ENCODE assay signal across 26 cellular contexts in genomic region chr9:137415451-137415850, GRCh38. TPM values are rescaled to one million over a fixed set of nuclear protein-coding genes. Genes with fewer than 3 reads are reported as not detected.
DNase-seq lines count a peak whose midpoint lies in the region; ATAC-seq, FAIRE-seq and TF ChIP-seq lines count a peak whose summit lies in the region.
"Had no signal": no experiment of that assay in that cellular context is flagged by ENCODE, and none has a peak within 500 bp of the region (broad histone marks: within the 10 kb centered on the region; RNA-seq: fewer than 3 reads in every experiment).

No MANE protein-coding gene starts in this region.

- TF ChIP-seq CTCF in kidney (IDR thresholded peaks at IDR 0.05; ENCODE audit: borderline replicate concordance, extremely low read depth, insufficient read depth) (no peak), nephron (IDR thresholded peaks at IDR 0.05; ENCODE audit: unreplicated experiment in 3 of 3) (no peak)

- H3K4me3 Mint-ChIP-seq in nephron, result no peak overlapping the region
- no peak overlapping the region for H3K4me3 Mint-ChIP-seq in stimulated activated effector memory CD8-positive, alpha-beta T cell treated with anti-CD3 and anti-CD28 coated beads, Interleukin-12 subunit alpha, Interleukin-12 subunit beta, amount 100 ng/mL, for 72 hours
- H3K4me3 Mint-ChIP-seq: CD8-positive, alpha-beta T cell; GM23338; H9 had no signal

- peaks cover 4% of the 10 kb centered on the region for H3K36me3 Mint-ChIP-seq in nephron (ENCODE audit: low read depth)
- H3K36me3 Mint-ChIP-seq in stimulated activated effector memory CD8-positive, alpha-beta T cell treated with anti-CD3 and anti-CD28 coated beads, Interleukin-12 subunit alpha, Interleukin-12 subunit beta, amount 100 ng/mL, for 72 hours, result no peaks in the 10 kb centered on the region
- H3K36me3 Mint-ChIP-seq: CD4-positive, CD25-positive, alpha-beta regulatory T cell had no signal

- no peak overlapping the region for H3K27ac ChIP-seq in kidney (ENCODE audit: low read depth in 2 of 2, low read length in 2 of 2)
- H3K27ac ChIP-seq: A549, C4-2B had no signal

- peaks cover 7% of the 10 kb centered on the region for H3K4me1 Mint-ChIP-seq in nephron
- no peaks in the 10 kb centered on the region for H3K4me1 Mint-ChIP-seq in stimulated activated effector memory CD8-positive, alpha-beta T cell treated with anti-CD3 and anti-CD28 coated beads, Interleukin-12 subunit alpha, Interleukin-12 subunit beta, amount 100 ng/mL, for 72 hours
- H3K4me1 Mint-ChIP-seq: GM23338, H9 had no signal

- H3K27ac Mint-ChIP-seq in nephron, result peak overlapping the region in 2 of 3 experiments; percentile 58 to 67
- H3K27ac Mint-ChIP-seq in stimulated activated effector memory CD8-positive, alpha-beta T cell treated with anti-CD3 and anti-CD28 coated beads, Interleukin-12 subunit alpha, Interleukin-12 subunit beta, amount 100 ng/mL, for 72 hours, result peak overlapping the region; percentile 23
- H3K27ac Mint-ChIP-seq: CD4-positive, CD25-positive, alpha-beta regulatory T cell; CD8-positive, alpha-beta T cell; GM23338; H9 had no signal

- H3K9ac ChIP-seq in kidney (ENCODE audit: low read length in 2 of 2), result no peak overlapping the region

- H3K9me3 Mint-ChIP-seq in nephron, result no peaks in the 10 kb centered on the region
- H3K9me3 Mint-ChIP-seq in stimulated activated effector memory CD8-positive, alpha-beta T cell treated with anti-CD3 and anti-CD28 coated beads, Interleukin-12 subunit alpha, Interleukin-12 subunit beta, amount 100 ng/mL, for 72 hours, result no peaks in the 10 kb centered on the region
- H3K9me3 Mint-ChIP-seq: CD4-positive, CD25-positive, alpha-beta regulatory T cell; CD8-positive, alpha-beta T cell; GM23338; H9 had no signal

- H3K27me3 Mint-ChIP-seq in nephron (ENCODE audit: low read depth), result no peaks in the 10 kb centered on the region
- H3K27me3 Mint-ChIP-seq: CD4-positive, CD25-positive, alpha-beta regulatory T cell had no signal

- ATAC-seq in left ventricle myocardium superior (no peak), Right ventricle myocardium superior (ENCODE audit: poor library complexity) (no peak)
- no peak for ATAC-seq in stimulated activated effector memory CD8-positive, alpha-beta T cell treated with anti-CD3 and anti-CD28 coated beads, Interleukin-12 subunit alpha, Interleukin-12 subunit beta, amount 100 ng/mL, for 72 hours
- ATAC-seq: A549; CD8-positive, alpha-beta T cell; GM12878; HCT116 had no signal

- no peaks in the 10 kb centered on the region for H3K36me3 ChIP-seq in kidney (ENCODE audit: control insufficient read depth in 1 of 2, insufficient read depth in 2 of 2, low read length in 2 of 2)
- H3K36me3 ChIP-seq: BE2C had no signal

- no peak for FAIRE-seq in kidney (lab: Jason Lieb, UNC)
- FAIRE-seq: A549, GM12878 had no signal

- no peaks in the 10 kb centered on the region for H3K9me3 ChIP-seq in kidney (ENCODE audit: control insufficient read depth in 1 of 2, low read length in 2 of 2)
- H3K9me3 ChIP-seq: A549, BE2C, Caco-2 had no signal

- intact Hi-C loops in left ventricle myocardium superior (cut with micrococcal nuclease), result no loop called here
- intact Hi-C loops in Right ventricle myocardium superior (cut with DNase I), result no loop called here
- intact Hi-C loops in kidney (cut with DNase I), result no loop called here

- H3K4me1 ChIP-seq in kidney (ENCODE audit: control insufficient read depth in 1 of 2, insufficient read depth in 1 of 2, low read depth in 1 of 2, low read length in 2 of 2), result peaks cover 0 to 8% of the 10 kb centered on the region in 2 donors
- H3K4me1 ChIP-seq: BE2C, Caco-2 had no signal

- DNase-seq in left ventricle myocardium superior (peak; percentile 11), Right ventricle myocardium superior (no peak), kidney (peak; percentile 50), NCI-H226 (no peak), NCI-H526 (lab: John Stamatoyannopoulos, UW) (no peak), occipital lobe (lab: John Stamatoyannopoulos, UW) (no peak)
- DNase-seq in stimulated activated effector memory CD8-positive, alpha-beta T cell treated with anti-CD3 and anti-CD28 coated beads, Interleukin-12 subunit alpha, Interleukin-12 subunit beta, amount 100 ng/mL, for 72 hours (ENCODE audit: low spot score in 2 of 2), result no peak
- DNase-seq: 8988T; ACHN; AML-193; Caco-2; CD4-positive, CD25-positive, alpha-beta regulatory T cell; CD8-positive, alpha-beta T cell; DMS153; DMS79; EL; GDM1; H9 had no signal

- H3K4me3 ChIP-seq in kidney (ENCODE audit: low read length in 2 of 2), result no peak overlapping the region
- H3K4me3 ChIP-seq: A549, GM12878, GM23338 had no signal

RNA-seq across cellular contexts. Expression of gene EXD3, which starts 7.5 kb away (rescaled TPM):
- total RNA-seq in left ventricle myocardium superior, result 8.3 TPM
- total RNA-seq in Right ventricle myocardium superior, result 6.9 TPM
- 44.5 TPM for total RNA-seq in kidney
- 18.9 TPM for polyA plus RNA-seq in kidney (ENCODE audit: insufficient read depth, low read depth, low replicate concordance)
- total RNA-seq in occipital lobe, result 14.2 TPM

RNA-seq across cellular contexts. Expression of gene NOXA1, which starts 7.7 kb away (rescaled TPM):
- total RNA-seq in left ventricle myocardium superior, result 1.9 TPM
- 1.7 TPM for total RNA-seq in Right ventricle myocardium superior
- 21.8 TPM for total RNA-seq in kidney
- 19.1 TPM for polyA plus RNA-seq in kidney (ENCODE audit: insufficient read depth, low read depth, low replicate concordance)
- 2.0 TPM for total RNA-seq in occipital lobe
- total RNA-seq: GM12878, H4 had no signal

RNA-seq across cellular contexts. Expression of gene ENTPD8, which starts 25.7 kb away (rescaled TPM):
- total RNA-seq in left ventricle myocardium superior (not detected), Right ventricle myocardium superior (not detected), kidney (5.2 TPM), occipital lobe (0.16 TPM)
- polyA plus RNA-seq in kidney (ENCODE audit: insufficient read depth, low read depth, low replicate concordance), result 5.0 TPM
- total RNA-seq: CD4-positive, CD25-positive, alpha-beta regulatory T cell; CD8-positive, alpha-beta T cell; GM12878 had no signal
- polyA plus RNA-seq: CD4-positive, CD25-positive, alpha-beta regulatory T cell; GM12878 had no signal

RNA-seq across cellular contexts. Expression of gene NSMF, which starts 43.7 kb away (rescaled TPM):
- total RNA-seq in left ventricle myocardium superior (10.2 TPM), Right ventricle myocardium superior (10.0 TPM), kidney (49.5 TPM), occipital lobe (35.7 TPM)
- polyA plus RNA-seq in kidney (ENCODE audit: insufficient read depth, low read depth, low replicate concordance), result 32.7 TPM

Comparison
In these comparisons a context has a peak if more than half of its experiments do, and no peak if none do; other contexts are left out.
1. DNase-seq: peak in left ventricle myocardium superior (single experiment) and kidney (single experiment); none in Right ventricle myocardium superior (single experiment), stimulated activated effector memory CD8-positive, alpha-beta T cell treated with anti-CD3 and anti-CD28 coated beads, Interleukin-12 subunit alpha, Interleukin-12 subunit beta, amount 100 ng/mL, for 72 hours (0 of 2), NCI-H226 (single experiment), NCI-H526 (0 of 2) and occipital lobe (single experiment).